In the genomic region with DNA sequence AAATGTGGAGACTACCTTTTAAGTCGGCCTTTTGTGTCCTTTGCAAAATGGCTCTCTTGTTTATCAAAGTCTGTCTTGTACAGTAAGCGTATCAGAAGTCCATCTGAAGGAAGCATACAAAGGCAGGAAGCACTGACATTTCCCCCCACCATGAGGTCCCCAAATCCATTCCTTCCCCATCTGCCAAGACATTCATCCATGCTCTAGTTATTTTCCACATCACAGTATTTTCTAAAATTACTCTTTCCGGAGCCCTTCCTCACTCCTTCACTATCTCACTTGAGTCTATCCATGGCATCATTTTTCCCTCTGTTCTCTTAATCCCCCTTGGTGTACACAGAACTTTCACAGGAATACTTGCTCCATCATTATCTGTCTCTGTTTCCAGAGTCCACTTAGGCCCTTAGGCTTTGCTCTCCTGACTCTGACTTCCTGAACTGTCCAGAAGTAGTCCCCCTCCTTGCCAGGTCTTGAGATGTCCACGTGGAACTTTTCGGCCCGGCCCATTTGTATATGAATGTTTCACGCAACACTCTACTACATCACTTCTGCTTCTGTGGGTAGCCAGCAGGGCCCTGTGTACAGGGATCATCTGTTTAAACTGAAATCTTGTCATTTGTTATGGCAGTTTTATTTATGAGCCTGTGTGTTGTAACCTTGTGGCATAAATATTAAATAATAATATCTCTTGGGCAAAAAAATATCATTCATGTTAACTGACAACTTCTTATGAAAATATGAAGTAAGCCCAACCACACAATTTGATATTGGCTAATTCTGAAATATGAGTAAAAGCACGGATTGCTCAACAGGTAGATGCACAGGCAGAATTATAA, we compare ENCODE assay signal across 8 cellular contexts. TPM values are rescaled to one million over a fixed set of nuclear protein-coding genes. Genes with fewer than 3 reads are reported as not detected.
DNase-seq lines count a peak whose midpoint lies in the region; ATAC-seq and TF ChIP-seq lines count a peak whose summit lies in the region.
"Had no signal": no experiment of that assay in that cellular context is flagged by ENCODE, and none has a peak within 500 bp of the region (broad histone marks: within the 10 kb centered on the region; RNA-seq: fewer than 3 reads in every experiment).

No MANE protein-coding gene starts in this region.

- TF ChIP-seq POLR2A in thyroid gland (IDR thresholded peaks at IDR 0.05) (no peak), uterus (IDR thresholded peaks at IDR 0.05) (no peak)

- ATAC-seq in GM21737 (IDR thresholded peaks at IDR 0.05; ENCODE audit: unreplicated experiment) (peak; percentile 27), sciatic nerve (peak; percentile 58)

- H3K27me3 ChIP-seq in thyroid gland (no peaks in the 10 kb centered on the region), uterus (no peaks in the 10 kb centered on the region)
- H3K27me3 ChIP-seq: ascending aorta had no signal

- TF ChIP-seq CTCF in choroid plexus epithelial cell (conservative IDR thresholded peaks at IDR 0.05; ENCODE audit: low read depth, low read length) (no peak), thyroid gland (IDR thresholded peaks at IDR 0.05) (no peak), uterus (IDR thresholded peaks at IDR 0.05) (no peak)

- peaks cover 5 to 28% of the 10 kb centered on the region in 2 donors for H3K4me1 ChIP-seq in thyroid gland
- H3K4me1 ChIP-seq in uterus: no peaks in the 10 kb centered on the region

- WGBS in thyroid gland, 2 donors: 82 to 84% methylated on average over 8 of the region's 8 CpGs

- no peak overlapping the region for H3K27ac ChIP-seq in thyroid gland
- H3K27ac ChIP-seq in uterus: no peak overlapping the region
- H3K27ac ChIP-seq: ascending aorta had no signal

- DNase-seq in NOMO-1 treated with dmso at 0.1 percent for 144 hours (lab: John Stamatoyannopoulos, UW; ENCODE audit: unreplicated experiment) (peak; percentile 80), choroid plexus epithelial cell (ENCODE audit: low read depth) (peak; percentile 48), sciatic nerve (ENCODE audit: low spot score) (no peak), thyroid gland (no peak), NCI-H1105 (lab: John Stamatoyannopoulos, UW) (no peak), uterus (no peak)

- H3K4me3 ChIP-seq in choroid plexus epithelial cell (ENCODE audit: low read depth, low read length) (no peak overlapping the region), thyroid gland (replicated peaks in 1 of 3) (no peak overlapping the region), uterus (no peak overlapping the region)

- H3K9me3 ChIP-seq in thyroid gland (no peaks in the 10 kb centered on the region), uterus (no peaks in the 10 kb centered on the region)
- H3K9me3 ChIP-seq: ascending aorta had no signal

- H3K36me3 ChIP-seq in thyroid gland: no peaks in the 10 kb centered on the region
- no peaks in the 10 kb centered on the region for H3K36me3 ChIP-seq in uterus
- H3K36me3 ChIP-seq: ascending aorta had no signal

- intact Hi-C loops in sciatic nerve (cut with DNase I) (no loop called here), thyroid gland (cut with DNase I) (no loop called here), uterus (cut with DNase I; ENCODE audit: low total_unique reads) (no loop called here)

RNA-seq across cellular contexts. Expression of gene SEL1L3, which starts 2.0 kb away (rescaled TPM):
- total RNA-seq in sciatic nerve (17.1 TPM), thyroid gland (10 to 100 TPM; 18.5 to 81.4 (median 32.4) TPM), uterus (10 to 100 TPM in 3 of 4 donors, 1 to 10 TPM in 1; 4.1 to 46.1 (median 21.2) TPM)

RNA-seq across cellular contexts. Expression of gene SMIM20, which starts 53.2 kb away (rescaled TPM):
- total RNA-seq in sciatic nerve: 22.7 TPM
- 10 to 100 TPM; 23.0 to 53.2 (median 34.6) TPM for total RNA-seq in thyroid gland
- 100 to 1,000 TPM in 1 of 4 donors, 10 to 100 TPM in 3; 22.7 to 208 (median 32.4) TPM for total RNA-seq in uterus

Comparison
In these comparisons a context has a peak if more than half of its experiments do, and no peak if none do; other contexts are left out.
1. DNase-seq: peak in NOMO-1 treated with dmso at 0.1 percent for 144 hours (single experiment) and choroid plexus epithelial cell (single experiment); none in sciatic nerve (single experiment), thyroid gland (0 of 2), NCI-H1105 (single experiment) and uterus (0 of 2).